8 cellular contexts compared by ENCODE assay signal in the genomic region with DNA sequence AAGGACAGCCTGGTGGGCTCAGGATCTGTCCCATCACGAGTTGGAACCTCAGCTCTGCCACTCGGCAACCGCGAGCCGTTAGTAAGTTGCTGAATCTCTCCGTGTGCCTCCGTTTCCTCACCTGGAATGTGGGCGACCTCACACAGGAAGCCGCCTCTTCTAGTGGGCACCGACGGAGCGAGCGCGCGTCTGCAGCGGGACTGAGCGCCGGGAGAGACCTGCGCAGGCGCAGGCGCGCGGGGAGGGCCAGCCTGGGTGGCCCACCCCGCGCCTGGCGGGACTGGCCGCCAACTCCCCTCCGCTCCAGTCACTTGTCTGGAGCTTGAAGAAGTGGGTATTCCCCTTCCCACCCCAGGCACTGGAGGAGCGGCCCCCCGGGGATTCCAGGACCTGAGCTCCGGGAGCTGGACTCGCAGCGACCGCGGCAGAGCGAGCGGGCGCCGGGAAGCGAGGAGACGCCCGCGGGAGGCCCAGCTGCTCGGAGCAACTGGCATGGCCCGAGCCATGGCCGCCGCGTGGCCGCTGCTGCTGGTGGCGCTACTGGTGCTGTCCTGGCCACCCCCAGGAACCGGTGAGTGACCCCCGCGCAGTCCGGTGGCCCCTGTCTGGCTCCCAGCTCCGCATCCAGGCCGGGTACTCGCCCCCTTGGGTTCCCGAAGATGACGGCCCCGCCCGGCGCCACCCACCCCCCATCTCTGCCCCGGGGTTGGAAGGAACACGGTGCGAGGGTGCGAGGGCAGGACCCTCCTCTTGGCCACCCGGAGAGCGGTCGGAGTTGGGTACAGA. TPM values are rescaled to one million over a fixed set of nuclear protein-coding genes. Genes with fewer than 3 reads are reported as not detected.
A peak's percentile ranks its signal among the peaks of the same experiment; 100 is the strongest.
DNase-seq lines count a peak whose midpoint lies in the region; ATAC-seq and TF ChIP-seq lines count a peak whose summit lies in the region.

A gene with protein sequence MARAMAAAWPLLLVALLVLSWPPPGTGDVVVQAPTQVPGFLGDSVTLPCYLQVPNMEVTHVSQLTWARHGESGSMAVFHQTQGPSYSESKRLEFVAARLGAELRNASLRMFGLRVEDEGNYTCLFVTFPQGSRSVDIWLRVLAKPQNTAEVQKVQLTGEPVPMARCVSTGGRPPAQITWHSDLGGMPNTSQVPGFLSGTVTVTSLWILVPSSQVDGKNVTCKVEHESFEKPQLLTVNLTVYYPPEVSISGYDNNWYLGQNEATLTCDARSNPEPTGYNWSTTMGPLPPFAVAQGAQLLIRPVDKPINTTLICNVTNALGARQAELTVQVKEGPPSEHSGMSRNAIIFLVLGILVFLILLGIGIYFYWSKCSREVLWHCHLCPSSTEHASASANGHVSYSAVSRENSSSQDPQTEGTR (plus strand): TSS at position 306 of the 786 bp plus-strand sequence. CDS start 187 bp downstream, at position 493.

- POLR2A ChIA-PET in T-cell (lab: Charles Lee) = interaction anchor here in 1 of 2 donors (0.7 kb wide), 1 partner anchor 112 kb away, joined by 3 read pairs; no protein-coding TSS in a partner anchor

- no peaks in the 10 kb centered on the region for H3K9me3 ChIP-seq in breast epithelium
- no peaks in the 10 kb centered on the region for H3K9me3 ChIP-seq in iPS-18a (ENCODE audit: control insufficient read depth, low read depth, low read length)

- H3K4me1 ChIP-seq in breast epithelium (no peaks in the 10 kb centered on the region), iPS-18a (ENCODE audit: control insufficient read depth, low read depth, low read length) (no peaks in the 10 kb centered on the region)

- peak within 1 kb of the TSS in 1 of 2 donors; percentile 58 for H3K27ac Mint-ChIP-seq in T-cell

- H3K36me3 Mint-ChIP-seq in T-cell = no peaks in the 10 kb centered on the region

- TF ChIP-seq CTCF in breast epithelium (IDR thresholded peaks at IDR 0.05) = no peak

- H3K36me3 ChIP-seq in breast epithelium (no peaks in the 10 kb centered on the region), iPS-18a (ENCODE audit: control insufficient read depth, low read depth, low read length) (peaks cover 7% of the 10 kb centered on the region)

- H3K27me3 Mint-ChIP-seq in T-cell = peaks cover 15 to 32% of the 10 kb centered on the region in 2 donors

- ATAC-seq in T-cell (replicated peaks in 1 of 4) (peak; percentile 45 to 77 (median 60)), HG03457 (IDR thresholded peaks at IDR 0.05; ENCODE audit: unreplicated experiment) (no peak), HG02970 (IDR thresholded peaks at IDR 0.05; ENCODE audit: low FRiP score, unreplicated experiment) (no peak)

- peak within 1 kb of the TSS; percentile 81 to 86 (median 84) for H3K4me3 ChIP-seq in breast epithelium
- H3K4me3 ChIP-seq in iPS-18a (ENCODE audit: low read length) = peak within 1 kb of the TSS; percentile 63

- CTCF ChIA-PET in T-cell (lab: Charles Lee) = no interaction called here

- peak within 1 kb of the TSS; percentile 46 for H3K9ac ChIP-seq in iPS-18a (ENCODE audit: low read length)

- H3K27ac ChIP-seq in breast epithelium (peak within 1 kb of the TSS; percentile 78), iPS-18a (ENCODE audit: low read length) (no peak within 1 kb of the TSS)

- no peaks in the 10 kb centered on the region for H3K27me3 ChIP-seq in breast epithelium
- H3K27me3 ChIP-seq in iPS-18a (ENCODE audit: control insufficient read depth, insufficient read depth, low read length) = peaks cover 13% of the 10 kb centered on the region

- intact Hi-C loops in breast epithelium (cut with DNase I; ENCODE audit: low total_unique reads) = no loop called here

- DNase-seq in DMS53 treated with DMSO at 0.1 percent for 48 hours (lab: John Stamatoyannopoulos, UW; ENCODE audit: unreplicated experiment) (peak; percentile 63), MV-4-11 (lab: John Stamatoyannopoulos, UW) (peak; percentile 63), T-cell (peak in 6 of 34 experiments; percentile 1 to 28 (median 12)), breast epithelium (ENCODE audit: low spot score in 2 of 2) (peak; percentile 34 to 54), renal cortical epithelial cell (ENCODE audit: low read depth) (peak; percentile 64)

- H3K9me3 Mint-ChIP-seq in T-cell = no peaks in the 10 kb centered on the region

- no peak for TF ChIP-seq POLR2A in breast epithelium (IDR thresholded peaks at IDR 0.05)

- H3K4me1 Mint-ChIP-seq in T-cell = peaks cover 0 to 8% (median 6%) of the 10 kb centered on the region in 3 donors

- H3K4me3 Mint-ChIP-seq in T-cell = peak within 1 kb of the TSS; percentile 69 to 71 (median 70)

RNA-seq across cellular contexts. Expression of the gene that starts here (rescaled TPM):
- total RNA-seq in T-cell = 1 to 10 TPM; 1.2 to 3.4 (median 2.8) TPM
- total RNA-seq in breast epithelium = 10 to 100 TPM in 2 of 3 donors, 1 to 10 TPM in 1; 8.5 to 30.2 (median 22.0) TPM
- total RNA-seq in renal cortical epithelial cell = 230 and 248 TPM in 2 replicates

Comparison
In these comparisons a context has a peak if more than half of its experiments do, and no peak if none do; other contexts are left out.
1. ATAC-seq: peak in T-cell (4 of 4); none in HG03457 (single experiment) and HG02970 (single experiment).